In the genomic region with DNA sequence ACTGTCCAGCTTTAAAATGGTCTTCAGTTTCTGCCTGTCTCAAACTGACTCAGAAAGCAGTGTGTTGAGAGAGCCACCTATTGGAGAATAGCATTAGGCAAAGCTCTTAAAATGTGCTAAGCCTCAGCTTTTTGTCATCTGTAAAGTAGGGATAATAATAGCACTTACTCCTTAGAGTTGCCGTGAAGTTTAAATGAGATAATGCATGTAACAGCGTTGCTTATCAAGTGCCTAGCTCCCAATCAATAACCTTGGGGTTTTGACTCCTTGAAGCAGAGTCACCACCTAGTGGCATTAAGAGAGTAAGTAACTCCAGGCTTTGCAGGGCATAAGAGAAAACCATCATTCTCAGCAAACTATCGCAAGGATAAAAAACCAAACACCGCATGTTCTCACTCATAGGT, we compare ENCODE assay signal across 11 cellular contexts.
DNase-seq lines count a peak whose midpoint lies in the region; ATAC-seq and TF ChIP-seq lines count a peak whose summit lies in the region.
"Had no signal": no experiment of that assay in that cellular context is flagged by ENCODE, and none has a peak within 500 bp of the region (broad histone marks: within the 10 kb centered on the region; RNA-seq: fewer than 3 reads in every experiment).

No MANE protein-coding gene starts in this region.

- WGBS in adrenal gland, 4 donors, result 47 to 56% (median 49%) methylated on average over 4 of the region's 4 CpGs

- TF ChIP-seq POLR2A in adrenal gland (IDR thresholded peaks at IDR 0.05), result no peak

- TF ChIP-seq CTCF in AG09309 (IDR thresholded peaks at IDR 0.05; ENCODE audit: control insufficient read depth, insufficient read depth, low read depth, low read length, missing control alignments), result peak; percentile 28
- TF ChIP-seq CTCF in adrenal gland (IDR thresholded peaks at IDR 0.05), result peak in 3 of 6 experiments; percentile 17 to 42 (median 34)

- no peak for ATAC-seq in GM21717 (IDR thresholded peaks at IDR 0.05; ENCODE audit: unreplicated experiment)
- no peak for ATAC-seq in HG03039 (IDR thresholded peaks at IDR 0.05; ENCODE audit: unreplicated experiment)
- ATAC-seq in HG03571 (IDR thresholded peaks at IDR 0.05; ENCODE audit: unreplicated experiment), result no peak

- intact Hi-C loops in adrenal gland (cut with DNase I), result no loop called here

- H3K4me1 ChIP-seq in adrenal gland (replicated peaks in 1 of 2), result no peaks in the 10 kb centered on the region
- H3K4me1 ChIP-seq: sigmoid colon had no signal

- DNase-seq in AG09309 (ENCODE audit: low read depth) (no peak), H7 (peak; percentile 16), RPMI7951 (ENCODE audit: low read depth) (peak; percentile 3), iPS-NIHi11 (ENCODE audit: low spot score) (peak; percentile 17), adrenal gland (no peak)
- DNase-seq: EL, sigmoid colon, T1000 had no signal

- H3K36me3 ChIP-seq in H7 (replicated peaks; ENCODE audit: control insufficient read depth, insufficient read depth, low read length) (no peaks in the 10 kb centered on the region), adrenal gland (replicated peaks in 1 of 2) (no peaks in the 10 kb centered on the region)
- H3K36me3 ChIP-seq: sigmoid colon had no signal

- no peak overlapping the region for H3K27ac ChIP-seq in adrenal gland
- H3K27ac ChIP-seq: sigmoid colon had no signal

- H3K4me3 ChIP-seq in AG09309 (ENCODE audit: control insufficient read depth, low read depth, low read length), result no peak overlapping the region
- no peak overlapping the region for H3K4me3 ChIP-seq in H7 (ENCODE audit: insufficient read depth, low read depth, low read length)
- H3K4me3 ChIP-seq in adrenal gland, result no peak overlapping the region
- H3K4me3 ChIP-seq: sigmoid colon had no signal

- no peaks in the 10 kb centered on the region for H3K9me3 ChIP-seq in adrenal gland (replicated peaks in 1 of 3)
- H3K9me3 ChIP-seq: sigmoid colon had no signal

- H3K27me3 ChIP-seq in H7 (ENCODE audit: control insufficient read depth, insufficient read depth, low read length), result no peaks in the 10 kb centered on the region; the same call in 1 of the 2 replicates
- no peaks in the 10 kb centered on the region for H3K27me3 ChIP-seq in adrenal gland
- H3K27me3 ChIP-seq: sigmoid colon had no signal

Comparison
In these comparisons a context has a peak if more than half of its experiments do, and no peak if none do; other contexts are left out.
1. DNase-seq: peak in H7 (single experiment), RPMI7951 (single experiment) and iPS-NIHi11 (single experiment); none in AG09309 (single experiment) and adrenal gland (0 of 7).